1 cellular context compared by ENCODE assay signal in genomic region chr5:178465861-178466288, GRCh38.
TF ChIP-seq lines count a peak whose summit lies in the region.

No MANE protein-coding gene starts in this region.

TF ChIP-seq in K562, 482 proteins besides CTCF, POLR2A, EP300 and RAD21 (continued from another document):
- TF ChIP-seq ZBTB5 (IDR thresholded peaks at IDR 0.05): no peak
- no peak for TF ChIP-seq RAD51 (IDR thresholded peaks at IDR 0.05; ENCODE audit: borderline replicate concordance, low read depth)
- TF ChIP-seq HDAC2 (IDR thresholded peaks at IDR 0.05): no peak
